In the genomic region with DNA sequence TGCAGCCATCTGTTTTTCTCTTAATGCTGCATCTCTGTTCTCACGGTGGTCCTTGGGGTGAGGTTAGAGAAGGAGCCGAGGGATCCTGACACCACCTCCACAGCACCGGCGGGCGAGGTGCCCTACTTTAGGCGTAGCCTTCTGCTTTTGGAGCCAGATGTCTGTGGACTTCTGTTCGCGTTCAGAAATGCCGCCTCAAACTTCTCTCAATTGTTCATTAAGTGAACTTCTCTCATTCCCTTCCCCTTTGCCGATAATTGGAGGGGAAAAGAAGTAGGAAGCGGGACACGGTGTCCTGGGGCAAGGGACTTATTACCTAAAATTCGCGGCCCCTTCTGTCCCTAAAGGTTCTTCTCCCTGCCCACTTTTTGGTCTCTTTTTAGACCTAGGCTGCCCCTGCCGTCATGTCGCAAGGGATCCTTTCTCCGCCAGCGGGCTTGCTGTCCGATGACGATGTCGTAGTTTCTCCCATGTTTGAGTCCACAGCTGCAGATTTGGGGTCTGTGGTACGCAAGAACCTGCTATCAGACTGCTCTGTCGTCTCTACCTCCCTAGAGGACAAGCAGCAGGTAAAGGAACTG, we compare ENCODE assay signal across 8 cellular contexts. TPM values are rescaled to one million over a fixed set of nuclear protein-coding genes. Genes with fewer than 3 reads are reported as not detected.
DNase-seq lines count a peak whose midpoint lies in the region; ATAC-seq and TF ChIP-seq lines count a peak whose summit lies in the region.

No MANE protein-coding gene starts in this region.

- H3K4me3 ChIP-seq in cardiac muscle cell (peak overlapping the region; percentile 75), RWPE2 (ENCODE audit: severe bottlenecking) (peak overlapping the region; percentile 61), iPS DF 6.9 (ENCODE audit: low read length) (peak overlapping the region; percentile 88), transverse colon (peak overlapping the region in 3 of 4 donors; percentile 71 to 99 (median 91))

- H3K36me3 ChIP-seq in cardiac muscle cell (peaks cover 26% of the 10 kb centered on the region), RWPE2 (ENCODE audit: low read depth) (peaks cover 67% of the 10 kb centered on the region), iPS DF 6.9 (ENCODE audit: control insufficient read depth, insufficient read depth, low read length) (peaks cover 24% of the 10 kb centered on the region; the same call in 1 of the 2 replicates), transverse colon (peaks cover 0 to 18% (median 6%) of the 10 kb centered on the region in 4 donors)

- in situ Hi-C loops in transverse colon (cut with MboI; ENCODE audit: low pct_ligation_motif_present in 1 of 4, low pct_unique_long_range_greater_than_20kb in 1 of 4, low sequenced_read_pairs in 3 of 4) = loop anchor here in 1 of 4 donors (25.0 kb wide), 2 partner anchors 233 to 358 kb away; a partner anchor contains a TSS

- peaks cover 13% of the 10 kb centered on the region for H3K4me1 ChIP-seq in cardiac muscle cell (ENCODE audit: low read depth)
- no peaks in the 10 kb centered on the region for H3K4me1 ChIP-seq in RWPE2 (ENCODE audit: insufficient read depth, poor library complexity, severe bottlenecking)
- H3K4me1 ChIP-seq in iPS DF 6.9 (ENCODE audit: control insufficient read depth, insufficient read depth, low read length) = no peaks in the 10 kb centered on the region
- peaks cover 15 to 31% (median 21%) of the 10 kb centered on the region in 4 donors for H3K4me1 ChIP-seq in transverse colon

- H3K27me3 ChIP-seq in cardiac muscle cell (no peaks in the 10 kb centered on the region), RWPE2 (ENCODE audit: insufficient read depth, poor library complexity, severe bottlenecking) (no peaks in the 10 kb centered on the region), iPS DF 6.9 (ENCODE audit: control insufficient read depth, insufficient read depth, low read length) (no peaks in the 10 kb centered on the region), transverse colon (no peaks in the 10 kb centered on the region)

- no peak for TF ChIP-seq CTCF in cardiac muscle cell (IDR thresholded peaks at IDR 0.05; ENCODE audit: low read depth, low read length)
- TF ChIP-seq CTCF in RWPE2 (IDR thresholded peaks at IDR 0.05; ENCODE audit: poor library complexity, severe bottlenecking) = no peak
- TF ChIP-seq CTCF in transverse colon (IDR thresholded peaks at IDR 0.05) = no peak

- no peak for TF ChIP-seq POLR2A in transverse colon (IDR thresholded peaks at IDR 0.05)

- no peak for ATAC-seq in RWPE2 (ENCODE audit: low read depth)
- no peak for ATAC-seq in GM19467 (IDR thresholded peaks at IDR 0.05; ENCODE audit: unreplicated experiment)
- no peak for ATAC-seq in HG02884 (IDR thresholded peaks at IDR 0.05; ENCODE audit: unreplicated experiment)

- no peak for DNase-seq in cardiac muscle cell (ENCODE audit: low read depth in 1 of 2, low spot score in 1 of 2)
- DNase-seq in cardiac septum (ENCODE audit: low spot score) = no peak
- DNase-seq in RWPE2 (ENCODE audit: low spot score) = no peak
- DNase-seq in iPS DF 6.9 (ENCODE audit: low read depth, low spot score) = no peak
- DNase-seq in transverse colon = no peak
- DNase-seq in retina = no peak

- H3K27ac ChIP-seq in cardiac muscle cell (peak overlapping the region; percentile 91), RWPE2 (ENCODE audit: poor library complexity, severe bottlenecking) (peak overlapping the region; percentile 58), iPS DF 6.9 (ENCODE audit: low read length) (no peak overlapping the region), transverse colon (peak overlapping the region; percentile 84 to 93 (median 92))

- intact Hi-C loops in cardiac septum (cut with DNase I) = loop anchor here (5.0 kb wide), 1 partner anchor 158 kb away; a partner anchor contains a TSS
- intact Hi-C loops in transverse colon (cut with DNase I; ENCODE audit: low total_unique reads) = no loop called here

- WGBS in iPS DF 6.9 (ENCODE audit: insufficient coverage, insufficient read length) = no CpG with 5 or more reads among the region's 23 CpGs
- 0 to 1% methylated on average over 1 to 23 of the region's 23 CpGs for WGBS in transverse colon (ENCODE audit: low coverage in 1 of 2), 2 donors

- no peaks in the 10 kb centered on the region for H3K9me3 ChIP-seq in cardiac muscle cell (ENCODE audit: low read depth)
- H3K9me3 ChIP-seq in RWPE2 (ENCODE audit: severe bottlenecking) = no peaks in the 10 kb centered on the region
- no peaks in the 10 kb centered on the region for H3K9me3 ChIP-seq in iPS DF 6.9 (ENCODE audit: control insufficient read depth, insufficient read depth, low read length)
- no peaks in the 10 kb centered on the region for H3K9me3 ChIP-seq in transverse colon

- TF ChIP-seq EP300 in transverse colon (IDR thresholded peaks at IDR 0.05; ENCODE audit: low read depth) = no peak

RNA-seq across cellular contexts. Expression of a gene that starts 0.5 kb away (rescaled TPM):
- 8.6 and 106 TPM in 2 replicates for total RNA-seq in cardiac muscle cell
- 7.2 and 127 TPM in 2 replicates for polyA plus RNA-seq in cardiac muscle cell
- 0.16 TPM for total RNA-seq in cardiac septum
- 1 to 10 TPM in 3 of 4 donors, not detected in 1; 1.9 to 5.0 (median 1.9) TPM for total RNA-seq in transverse colon

RNA-seq across cellular contexts. Expression of a gene that starts 0.9 kb away (rescaled TPM):
- total RNA-seq in cardiac muscle cell (49.6 and 93.5 TPM in 2 replicates), cardiac septum (31.9 TPM), transverse colon (100 to 1,000 TPM in 1 of 4 donors, 10 to 100 TPM in 3; 31.0 to 168 (median 47.7) TPM)
- 55.2 and 67.5 TPM in 2 replicates for polyA plus RNA-seq in cardiac muscle cell

RNA-seq across cellular contexts. Expression of a gene that starts 33.8 kb away (rescaled TPM):
- total RNA-seq in cardiac muscle cell (26.0 and 26.5 TPM in 2 replicates), cardiac septum (17.9 TPM), transverse colon (10 to 100 TPM in 3 of 4 donors, 1 to 10 TPM in 1; 2.6 to 90.9 (median 12.8) TPM)
- 60.1 and 60.5 TPM in 2 replicates for polyA plus RNA-seq in cardiac muscle cell

RNA-seq across cellular contexts. Expression of a gene that starts 40.1 kb away (rescaled TPM):
- 4.1 and 7.4 TPM in 2 replicates for total RNA-seq in cardiac muscle cell
- 8.6 and 10.4 TPM in 2 replicates for polyA plus RNA-seq in cardiac muscle cell
- 2.0 TPM for total RNA-seq in cardiac septum
- not detected for total RNA-seq in transverse colon
